7 cellular contexts compared by ENCODE assay signal in the genomic region with DNA sequence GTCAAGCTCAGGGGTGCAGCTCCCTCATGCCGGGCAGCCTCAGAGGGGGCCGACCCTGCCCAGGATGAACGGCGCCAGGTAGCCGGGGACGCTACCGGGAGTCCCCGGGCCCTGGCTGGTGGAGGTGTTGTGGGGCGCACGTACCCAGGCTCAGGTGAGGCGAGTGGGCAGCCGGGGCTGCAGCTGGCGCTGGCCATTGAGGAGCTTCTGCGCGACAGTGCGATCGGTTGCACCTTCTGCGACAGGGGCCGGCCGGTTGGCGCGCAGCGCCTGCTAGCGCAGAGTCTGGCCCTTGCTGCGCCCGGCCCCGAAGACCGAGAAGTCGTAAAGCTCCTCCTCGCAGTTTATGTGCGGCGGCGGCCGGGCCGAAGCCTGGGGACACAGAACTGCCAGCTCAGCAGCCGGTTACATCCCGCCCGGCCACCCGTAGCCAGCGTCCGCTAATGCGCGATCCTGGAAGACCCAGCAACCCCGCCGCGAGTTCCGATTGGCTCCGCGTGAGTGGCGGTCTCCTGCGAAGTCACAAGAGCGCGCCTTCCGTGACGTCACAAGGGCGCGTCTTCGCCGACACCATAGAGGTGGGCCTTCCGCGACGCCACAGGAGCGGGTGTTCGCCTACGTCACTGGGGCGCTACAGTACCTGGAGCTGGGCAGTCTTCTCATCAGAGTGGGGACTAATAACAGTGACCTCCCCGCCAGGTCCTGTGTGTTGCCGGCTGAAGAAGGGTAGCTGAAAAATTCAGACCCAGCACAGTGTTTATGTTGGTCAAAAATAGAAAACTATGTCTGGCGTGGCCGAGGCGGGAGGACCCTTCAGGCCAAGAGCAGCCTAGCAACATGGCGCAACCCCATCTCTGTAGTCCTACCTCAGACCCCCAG.
DNase-seq lines count a peak whose midpoint lies in the region; ATAC-seq and TF ChIP-seq lines count a peak whose summit lies in the region.
"Not testable (repeated sequence)": the region's sequence is repeated elsewhere in the genome, so short reads cannot be mapped to it uniquely, and the experiment has no call there.

No MANE protein-coding gene starts in this region.

- in situ Hi-C loops in astrocyte of the spinal cord (cut with HindIII; ENCODE audit: low sequenced_read_pairs) = not testable (repeated sequence)

- H3K4me3 ChIP-seq in astrocyte of the spinal cord (ENCODE audit: low read depth, low read length) = peak overlapping the region; percentile 80

- not testable (repeated sequence) for TF ChIP-seq CTCF in astrocyte of the spinal cord (IDR thresholded peaks at IDR 0.05; ENCODE audit: low read depth, low read length)

- peak; percentile 98 for DNase-seq in NCI-H2029 (lab: John Stamatoyannopoulos, UW)
- peak; percentile 98 for DNase-seq in T-helper 9 cell
- DNase-seq in astrocyte of the spinal cord (ENCODE audit: low read depth, low spot score) = peak; percentile 99
- DNase-seq in hippocampal formation (lab: John Stamatoyannopoulos, UW) = peak; percentile 91 to 93
- peak; percentile 99 for DNase-seq in retina

- ATAC-seq in GM18508 (IDR thresholded peaks at IDR 0.05; ENCODE audit: insufficient read depth, unreplicated experiment) (peak; percentile 97), HG02981 (IDR thresholded peaks at IDR 0.05; ENCODE audit: unreplicated experiment) (peak; percentile 100)

Comparison
In these comparisons a context has a peak if more than half of its experiments do, and no peak if none do; other contexts are left out.
1. Peak in every context shown above with its lines: DNase-seq, ATAC-seq and H3K4me3 ChIP-seq.